In genomic region chr9:34987160-34988040, GRCh38 we compare ENCODE assay signal across 1 cellular context.
TF ChIP-seq lines count a peak whose summit lies in the region.

No MANE protein-coding gene starts in this region.

TF ChIP-seq in HepG2, 621 proteins besides CTCF, POLR2A, EP300 and RAD21 (continued from another document):
- TF ChIP-seq ARID3A (IDR thresholded peaks at IDR 0.05; ENCODE audit: low read depth, low read length) (no peak), ZNF615 (CRISPR knock-in tag; IDR thresholded peaks at IDR 0.05; ENCODE audit: borderline replicate concordance) (no peak), FOXP1 (IDR thresholded peaks at IDR 0.05) (no peak), FOXP1 (CRISPR knock-in tag; IDR thresholded peaks at IDR 0.05) (no peak), ZNF33B (CRISPR knock-in tag; IDR thresholded peaks at IDR 0.05) (no peak), ZNF460 (CRISPR knock-in tag; IDR thresholded peaks at IDR 0.05; ENCODE audit: borderline replicate concordance) (no peak)
